ENCODE assay signal across 1 cellular context in the genomic region with DNA sequence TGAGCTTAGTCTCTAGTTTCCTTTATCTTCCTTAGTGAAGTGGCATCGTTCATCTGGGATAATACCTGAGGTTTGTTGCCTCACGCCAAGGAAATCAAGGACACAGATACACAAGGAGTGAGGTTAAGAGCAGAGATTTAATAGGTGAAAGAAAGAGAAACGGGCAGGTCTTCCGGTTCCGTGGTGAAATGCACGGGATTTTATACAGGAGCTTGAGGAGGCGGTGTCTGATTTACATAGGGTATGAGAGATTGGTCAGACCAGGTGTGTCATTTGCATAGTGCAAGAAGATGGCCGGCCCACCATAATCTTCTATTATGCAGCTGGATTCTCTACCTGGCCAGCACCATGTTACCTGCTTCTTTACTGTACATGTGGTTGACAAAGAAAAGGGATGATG.
TF ChIP-seq lines count a peak whose summit lies in the region.

No MANE protein-coding gene starts in this region.

TF ChIP-seq in HepG2, 621 proteins besides CTCF, POLR2A, EP300 and RAD21 (continued from another document):
- TF ChIP-seq, protein P1, sequence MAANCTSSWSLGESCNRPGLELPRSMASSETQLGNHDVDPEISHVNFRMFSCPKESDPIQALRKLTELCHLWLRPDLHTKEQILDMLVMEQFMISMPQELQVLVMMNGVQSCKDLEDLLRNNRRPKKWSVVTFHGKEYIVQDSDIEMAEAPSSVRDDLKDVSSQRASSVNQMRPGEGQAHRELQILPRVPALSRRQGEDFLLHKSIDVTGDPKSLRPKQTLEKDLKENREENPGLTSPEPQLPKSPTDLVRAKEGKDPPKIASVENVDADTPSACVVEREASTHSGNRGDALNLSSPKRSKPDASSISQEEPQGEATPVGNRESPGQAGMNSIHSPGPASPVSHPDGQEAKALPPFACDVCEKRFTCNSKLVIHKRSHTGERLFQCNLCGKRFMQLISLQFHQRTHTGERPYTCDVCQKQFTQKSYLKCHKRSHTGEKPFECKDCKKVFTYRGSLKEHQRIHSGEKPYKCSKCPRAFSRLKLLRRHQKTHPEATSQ (CRISPR knock-in tag; IDR thresholded peaks at IDR 0.05; ENCODE audit: borderline replicate concordance), result no peak
- TF ChIP-seq SRSF9 (IDR thresholded peaks at IDR 0.05; ENCODE audit: borderline replicate concordance, insufficient read depth, low read depth, low read length, poor library complexity, severe bottlenecking), result no peak
- no peak for TF ChIP-seq FOXP1 (IDR thresholded peaks at IDR 0.05)
- no peak for TF ChIP-seq FOXP1 (CRISPR knock-in tag; IDR thresholded peaks at IDR 0.05)
- TF ChIP-seq, protein P2, sequence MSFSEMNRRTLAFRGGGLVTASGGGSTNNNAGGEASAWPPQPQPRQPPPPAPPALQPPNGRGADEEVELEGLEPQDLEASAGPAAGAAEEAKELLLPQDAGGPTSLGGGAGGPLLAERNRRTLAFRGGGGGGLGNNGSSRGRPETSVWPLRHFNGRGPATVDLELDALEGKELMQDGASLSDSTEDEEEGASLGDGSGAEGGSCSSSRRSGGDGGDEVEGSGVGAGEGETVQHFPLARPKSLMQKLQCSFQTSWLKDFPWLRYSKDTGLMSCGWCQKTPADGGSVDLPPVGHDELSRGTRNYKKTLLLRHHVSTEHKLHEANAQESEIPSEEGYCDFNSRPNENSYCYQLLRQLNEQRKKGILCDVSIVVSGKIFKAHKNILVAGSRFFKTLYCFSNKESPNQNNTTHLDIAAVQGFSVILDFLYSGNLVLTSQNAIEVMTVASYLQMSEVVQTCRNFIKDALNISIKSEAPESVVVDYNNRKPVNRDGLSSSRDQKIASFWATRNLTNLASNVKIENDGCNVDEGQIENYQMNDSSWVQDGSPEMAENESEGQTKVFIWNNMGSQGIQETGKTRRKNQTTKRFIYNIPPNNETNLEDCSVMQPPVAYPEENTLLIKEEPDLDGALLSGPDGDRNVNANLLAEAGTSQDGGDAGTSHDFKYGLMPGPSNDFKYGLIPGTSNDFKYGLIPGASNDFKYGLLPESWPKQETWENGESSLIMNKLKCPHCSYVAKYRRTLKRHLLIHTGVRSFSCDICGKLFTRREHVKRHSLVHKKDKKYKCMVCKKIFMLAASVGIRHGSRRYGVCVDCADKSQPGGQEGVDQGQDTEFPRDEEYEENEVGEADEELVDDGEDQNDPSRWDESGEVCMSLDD (CRISPR knock-in tag; IDR thresholded peaks at IDR 0.05; ENCODE audit: borderline replicate concordance), result no peak
- no peak for TF ChIP-seq PITX1 (CRISPR knock-in tag; IDR thresholded peaks at IDR 0.05)
- no peak for TF ChIP-seq NR0B2 (CRISPR knock-in tag; IDR thresholded peaks at IDR 0.05)
